ENCODE assay signal across 20 cellular contexts in genomic region chr9:130084337-130084736, GRCh38.
"Had no signal": no experiment of that assay in that cellular context is flagged by ENCODE, and none has a peak within 500 bp of the region (broad histone marks: within the 10 kb centered on the region; RNA-seq: fewer than 3 reads in every experiment).

No MANE protein-coding gene starts in this region.

- ATAC-seq: HepG2 had no signal

- H3K9me3 ChIP-seq: SK-N-SH had no signal

- DNase-seq: IMR-90, Karpas-422, KG1, MM.1S, NCI-H1092 treated with DMSO at 0.1 percent for 48 hours, NCI-H1436, NCI-H187, NCI-H2029, NCI-H2081 treated with DMSO at 0.1 percent for 48 hours, NCI-H2171, NCI-H226, NCI-H446, NCI-H510A, NCI-H524 treated with DMSO at 0.1 percent for 48 hours, NCI-H69, NCI-H774, Right ventricle myocardium superior, RPMI8226, SK-N-SH had no signal
